In genomic region chr3:93961489-93961888, GRCh38 we compare ENCODE assay signal across 19 cellular contexts. TPM values are rescaled to one million over a fixed set of nuclear protein-coding genes. Genes with fewer than 3 reads are reported as not detected.
DNase-seq lines count a peak whose midpoint lies in the region; ATAC-seq and TF ChIP-seq lines count a peak whose summit lies in the region.
"Had no signal": no experiment of that assay in that cellular context is flagged by ENCODE, and none has a peak within 500 bp of the region (broad histone marks: within the 10 kb centered on the region; RNA-seq: fewer than 3 reads in every experiment).

No MANE protein-coding gene starts in this region.

- H3K9me3 ChIP-seq in liver (ENCODE audit: control insufficient read depth in 4 of 4, low read length in 3 of 4), result no peaks in the 10 kb centered on the region
- no peaks in the 10 kb centered on the region for H3K9me3 ChIP-seq in right atrium auricular region
- H3K9me3 ChIP-seq: BE2C had no signal

- no peak for TF ChIP-seq CTCF in liver (IDR thresholded peaks at IDR 0.05; ENCODE audit: low read depth, low read length, missing input control)
- no peak for TF ChIP-seq CTCF in omental fat pad (IDR thresholded peaks at IDR 0.05)
- no peak for TF ChIP-seq CTCF in right atrium auricular region (IDR thresholded peaks at IDR 0.05)

- no peak overlapping the region for H3K4me3 Mint-ChIP-seq in T-helper 2 cell treated with Interferon-gamma antibody and Interleukin-4, amounts not matched to agents 5 μg/mL and 100 μg/mL, for 36 hours
- H3K4me3 Mint-ChIP-seq: CD4-positive, CD25-positive, alpha-beta regulatory T cell; CD8-positive, alpha-beta memory T cell; H9 had no signal

- peaks cover 0 to 8% (median 0%) of the 10 kb centered on the region in 4 donors for H3K36me3 ChIP-seq in liver (ENCODE audit: control insufficient read depth in 4 of 4, insufficient read depth in 3 of 4, low read depth in 1 of 4, low read length in 3 of 4)
- no peaks in the 10 kb centered on the region for H3K36me3 ChIP-seq in right atrium auricular region
- H3K36me3 ChIP-seq: BE2C had no signal

- DNase-seq in LHCN-M2 (ENCODE audit: low read depth), result peak; percentile 9
- DNase-seq in caudate nucleus (lab: John Stamatoyannopoulos, UW), result no peak
- DNase-seq in omental fat pad (ENCODE audit: low spot score), result no peak
- no peak for DNase-seq in T-helper 2 cell treated with Interferon-gamma antibody and Interleukin-4, amounts not matched to agents 5 μg/mL and 100 μg/mL, for 36 hours (ENCODE audit: low spot score)
- no peak for DNase-seq in NK-92 treated with Interleukin-12 subunit alpha and Interleukin-12 subunit beta, amount 100 ng/mL, for 24 hours (lab: John Stamatoyannopoulos, UW)
- DNase-seq in right atrium auricular region (ENCODE audit: low spot score), result no peak
- DNase-seq: BE2C; C1 segment of cervical spinal cord; CD4-positive, CD25-positive, alpha-beta regulatory T cell; CD8-positive, alpha-beta memory T cell; COR-L47; DMS 273 treated with DMSO at 0.1 percent for 48 hours; DMS53; DND-41; EL; H9 had no signal

- no peaks in the 10 kb centered on the region for H3K9me3 Mint-ChIP-seq in T-helper 2 cell treated with Interferon-gamma antibody and Interleukin-4, amounts not matched to agents 5 μg/mL and 100 μg/mL, for 36 hours

- WGBS in liver, result 30% methylated on average over 1 of the region's 1 CpG

- H3K36me3 Mint-ChIP-seq in T-helper 2 cell treated with Interferon-gamma antibody and Interleukin-4, amounts not matched to agents 5 μg/mL and 100 μg/mL, for 36 hours (ENCODE audit: low read depth), result no peaks in the 10 kb centered on the region
- H3K36me3 Mint-ChIP-seq: CD4-positive, CD25-positive, alpha-beta regulatory T cell had no signal

- peaks cover 3% of the 10 kb centered on the region for H3K27me3 Mint-ChIP-seq in T-helper 2 cell treated with Interferon-gamma antibody and Interleukin-4, amounts not matched to agents 5 μg/mL and 100 μg/mL, for 36 hours (ENCODE audit: low read depth)
- H3K27me3 Mint-ChIP-seq: CD4-positive, CD25-positive, alpha-beta regulatory T cell had no signal

- no peak overlapping the region for H3K27ac Mint-ChIP-seq in T-helper 2 cell treated with Interferon-gamma antibody and Interleukin-4, amounts not matched to agents 5 μg/mL and 100 μg/mL, for 36 hours
- H3K27ac Mint-ChIP-seq: CD4-positive, CD25-positive, alpha-beta regulatory T cell; CD8-positive, alpha-beta memory T cell; H9 had no signal

- TF ChIP-seq RAD21 in liver (IDR thresholded peaks at IDR 0.05), result no peak

- peak; percentile 62 for ATAC-seq in omental fat pad (ENCODE audit: low FRiP score)
- ATAC-seq in GM18868 (IDR thresholded peaks at IDR 0.05; ENCODE audit: unreplicated experiment), result no peak
- ATAC-seq: GM12878 had no signal

- H3K4me1 Mint-ChIP-seq in T-helper 2 cell treated with Interferon-gamma antibody and Interleukin-4, amounts not matched to agents 5 μg/mL and 100 μg/mL, for 36 hours (ENCODE audit: low read depth), result no peaks in the 10 kb centered on the region
- H3K4me1 Mint-ChIP-seq: CD4-positive, CD25-positive, alpha-beta regulatory T cell; CD8-positive, alpha-beta memory T cell; H9 had no signal

- H3K4me3 ChIP-seq in liver (ENCODE audit: low read depth in 1 of 3, low read length in 3 of 3) (no peak overlapping the region), right atrium auricular region (no peak overlapping the region)
- H3K4me3 ChIP-seq: GM12878 had no signal

- H3K4me1 ChIP-seq in liver (ENCODE audit: control insufficient read depth in 4 of 4, insufficient read depth in 4 of 4, low read length in 3 of 4) (peaks cover 4 to 36% (median 20%) of the 10 kb centered on the region in 4 donors), right atrium auricular region (no peaks in the 10 kb centered on the region)
- H3K4me1 ChIP-seq: BE2C had no signal

- H3K27ac ChIP-seq in caudate nucleus (ENCODE audit: low read depth, low read length) (peak overlapping the region; percentile 11), liver (ENCODE audit: low read depth in 1 of 2, low read length in 2 of 2) (peak overlapping the region in 1 of 2 donors; percentile 45), right atrium auricular region (no peak overlapping the region)

- no peaks in the 10 kb centered on the region for H3K27me3 ChIP-seq in liver (ENCODE audit: control insufficient read depth in 4 of 4, insufficient read depth in 4 of 4, low read length in 3 of 4)
- H3K27me3 ChIP-seq in right atrium auricular region, result no peaks in the 10 kb centered on the region
- H3K27me3 ChIP-seq: BE2C had no signal

- H3K9ac ChIP-seq in liver (ENCODE audit: low read depth in 1 of 2, low read length in 2 of 2), result no peak overlapping the region

TF ChIP-seq in liver, 16 proteins besides CTCF, POLR2A, EP300 and RAD21:
- TF ChIP-seq HNF4G (IDR thresholded peaks at IDR 0.05), result peak; percentile 55
- TF ChIP-seq ATF3 (IDR thresholded peaks at IDR 0.05), result no peak
- no peak for TF ChIP-seq NR2F2 (IDR thresholded peaks at IDR 0.05)
- no peak for TF ChIP-seq ZBTB33 (IDR thresholded peaks at IDR 0.05)
- TF ChIP-seq FOXA1 (IDR thresholded peaks at IDR 0.05), result no peak
- TF ChIP-seq SP1 (IDR thresholded peaks at IDR 0.05), result peak; percentile 59
- TF ChIP-seq RXRA (IDR thresholded peaks at IDR 0.05), result peak; percentile 13 to 29
- TF ChIP-seq TAF1 (conservative IDR thresholded peaks at IDR 0.05), result no peak
- peak; percentile 19 to 25 for TF ChIP-seq JUND (IDR thresholded peaks at IDR 0.05)
- no peak for TF ChIP-seq FOXA2 (IDR thresholded peaks at IDR 0.05)
- TF ChIP-seq EGR1 (IDR thresholded peaks at IDR 0.05; ENCODE audit: low read depth in 2 of 2), result peak in 1 of 2 donors; percentile 16
- peak; percentile 82 to 84 for TF ChIP-seq HNF4A (conservative IDR thresholded peaks at IDR 0.05)
- TF ChIP-seq YY1 (IDR thresholded peaks at IDR 0.05), result peak; percentile 51
- no peak for TF ChIP-seq MAX (IDR thresholded peaks at IDR 0.05)
- TF ChIP-seq GABPA (IDR thresholded peaks at IDR 0.05 in 1 of 2, conservative IDR thresholded peaks at IDR 0.05 in 1 of 2), result no peak

RNA-seq across cellular contexts. Expression of gene PROS1, which starts 12.2 kb away (rescaled TPM):
- total RNA-seq in LHCN-M2 (2014; rRNA removed) (73.7 and 75.9 TPM in 2 replicates), liver (100 to 1,000 TPM; 123 to 252 TPM), omental fat pad (10 to 100 TPM; 46.5 to 98.8 (median 63.9) TPM), right atrium auricular region (10 to 100 TPM; 77.7 to 94.0 TPM)
- 22.6 TPM for polyA plus RNA-seq in LHCN-M2 (2012)
- 100 to 1,000 TPM in 1 of 2 donors, 10 to 100 TPM in 1; 88.9 to 162 TPM for polyA plus RNA-seq in liver
- polyA plus RNA-seq: CD4-positive, CD25-positive, alpha-beta regulatory T cell; CD8-positive, alpha-beta memory T cell; GM12878 had no signal

RNA-seq across cellular contexts. Expression of gene ARL13B, which starts 18.5 kb away (rescaled TPM):
- total RNA-seq in LHCN-M2 (2014; rRNA removed) (13.1 and 13.4 TPM in 2 replicates), liver (1 to 10 TPM; 3.1 to 3.9 TPM), omental fat pad (10 to 100 TPM in 3 of 4 donors, 1 to 10 TPM in 1; 6.8 to 14.5 (median 12.1) TPM), right atrium auricular region (1 to 10 TPM; 3.5 to 4.3 TPM)
- polyA plus RNA-seq in LHCN-M2 (2012), result 4.6 TPM
- 1 to 10 TPM; 3.0 to 5.8 TPM for polyA plus RNA-seq in liver
